In genomic region chr1:232859216-232859615, GRCh38 we compare ENCODE assay signal across 24 cellular contexts. TPM values are rescaled to one million over a fixed set of nuclear protein-coding genes. Genes with fewer than 3 reads are reported as not detected.
DNase-seq lines count a peak whose midpoint lies in the region; ATAC-seq and TF ChIP-seq lines count a peak whose summit lies in the region.
"Had no signal": no experiment of that assay in that cellular context is flagged by ENCODE, and none has a peak within 500 bp of the region (broad histone marks: within the 10 kb centered on the region; RNA-seq: fewer than 3 reads in every experiment).

No MANE protein-coding gene starts in this region.

- H3K4me2 ChIP-seq in SK-N-SH, result no peak overlapping the region
- H3K4me2 ChIP-seq: BLaER1 had no signal

- peaks cover 4% of the 10 kb centered on the region for H3K36me3 Mint-ChIP-seq in T-helper 17 cell (ENCODE audit: low read depth)
- H3K36me3 Mint-ChIP-seq: CD14-positive monocyte; CD4-positive, alpha-beta memory T cell; CD4-positive, CD25-positive, alpha-beta regulatory T cell; CD8-positive, alpha-beta memory T cell had no signal

- no peak overlapping the region for H3K27ac ChIP-seq in SK-N-SH (ENCODE audit: low read depth in 2 of 2, low read length in 1 of 2)
- H3K27ac ChIP-seq: BLaER1 had no signal

- DNase-seq in SK-N-SH (peak; percentile 34), T-helper 17 cell (no peak)
- DNase-seq in activated CD4-positive, alpha-beta T cell treated with anti-CD3 and anti-CD28 coated beads for 48 hours, result no peak
- DNase-seq: 8988T; ACHN; BE2C; C1 segment of cervical spinal cord; CD4-positive, alpha-beta memory T cell; CD4-positive, CD25-positive, alpha-beta regulatory T cell; CD8-positive, alpha-beta memory T cell; COR-L47; DMS 273 treated with DMSO at 0.1 percent for 48 hours; DMS153; DMS53; DMS79; DND-41; EL; GDM1 had no signal

- H2AFZ ChIP-seq in SK-N-SH (ENCODE audit: low read depth), result no peak overlapping the region

- no peaks in the 10 kb centered on the region for H4K20me1 ChIP-seq in SK-N-SH (ENCODE audit: insufficient read depth)
- H4K20me1 ChIP-seq: BLaER1 had no signal

- H3K27me3 ChIP-seq in SK-N-SH (ENCODE audit: insufficient read depth), result no peaks in the 10 kb centered on the region
- H3K27me3 ChIP-seq: BE2C, BLaER1 had no signal

- H3K27ac Mint-ChIP-seq in T-helper 17 cell, result no peak overlapping the region

- ATAC-seq in T-helper 17 cell (no peak), GM18519 (IDR thresholded peaks at IDR 0.05; ENCODE audit: low FRiP score, unreplicated experiment) (no peak), HG02973 (IDR thresholded peaks at IDR 0.05; ENCODE audit: unreplicated experiment) (no peak)
- ATAC-seq: GM12878 had no signal

- no peaks in the 10 kb centered on the region for H3K9me3 ChIP-seq in SK-N-SH
- H3K9me3 ChIP-seq in T-helper 17 cell (ENCODE audit: control insufficient read depth, low read length, poor library complexity, severe bottlenecking), result no peaks in the 10 kb centered on the region
- H3K9me3 ChIP-seq: BE2C, BLaER1 had no signal

- WGBS in SK-N-SH (ENCODE audit: low lambda C conversion rate), result 17% methylated on average over 2 of the region's 2 CpGs

- TF ChIP-seq RAD21 in SK-N-SH (IDR thresholded peaks at IDR 0.05; ENCODE audit: low read length), result no peak

- no peak overlapping the region for H3K9ac ChIP-seq in SK-N-SH
- H3K9ac ChIP-seq: BLaER1 had no signal

- peak in 1 of 2 experiments; percentile 39; a peak in 1 of 4 replicates for TF ChIP-seq EP300 in SK-N-SH (IDR thresholded peaks at IDR 0.05; ENCODE audit: borderline replicate concordance in 1 of 2, low read depth in 1 of 2, low read length in 1 of 2)

- peaks cover 0 to 10% of the 10 kb centered on the region in 2 experiments; a peak in 1 of 4 replicates for H3K4me1 ChIP-seq in SK-N-SH (ENCODE audit: control insufficient read depth in 1 of 2, insufficient read depth in 2 of 2, low read depth in 1 of 2, low read length in 1 of 2)
- H3K4me1 ChIP-seq: BLaER1 had no signal

- H3F3A ChIP-seq in SK-N-SH (replicated peaks; ENCODE audit: insufficient read depth), result peaks cover 3% of the 10 kb centered on the region

- TF ChIP-seq CTCF in SK-N-SH (IDR thresholded peaks at IDR 0.05), result no peak

- no peaks in the 10 kb centered on the region for H3K79me2 ChIP-seq in SK-N-SH (ENCODE audit: insufficient read depth)

- peaks cover 27% of the 10 kb centered on the region for H3K27me3 Mint-ChIP-seq in T-helper 17 cell

- peak overlapping the region; percentile 22 for H3K4me3 Mint-ChIP-seq in T-helper 17 cell
- H3K4me3 Mint-ChIP-seq: CD14-positive monocyte; CD4-positive, alpha-beta memory T cell; CD4-positive, CD25-positive, alpha-beta regulatory T cell; CD8-positive, alpha-beta memory T cell had no signal

- H3K4me1 Mint-ChIP-seq in T-helper 17 cell, result peaks cover 4% of the 10 kb centered on the region
- H3K4me1 Mint-ChIP-seq: CD14-positive monocyte; CD4-positive, alpha-beta memory T cell; CD4-positive, CD25-positive, alpha-beta regulatory T cell; CD8-positive, alpha-beta memory T cell had no signal

- no peaks in the 10 kb centered on the region for H3K9me2 ChIP-seq in SK-N-SH

- POLR2A ChIA-PET in SK-N-SH (lab: Yijun Ruan, JAX), result no interaction called here

- CTCF ChIA-PET in SK-N-SH (lab: Yijun Ruan, JAX), result no interaction called here

- no peaks in the 10 kb centered on the region for H3K36me3 ChIP-seq in SK-N-SH (replicated peaks in 1 of 2; ENCODE audit: control insufficient read depth in 1 of 2, insufficient read depth in 2 of 2, low read length in 1 of 2)
- H3K36me3 ChIP-seq: BE2C, BLaER1 had no signal

- H3K4me3 ChIP-seq in SK-N-SH (ENCODE audit: low read depth in 2 of 2, low read length in 1 of 2), result no peak overlapping the region
- H3K4me3 ChIP-seq: BLaER1, GM12878 had no signal

TF ChIP-seq in SK-N-SH, 30 proteins besides CTCF, POLR2A, EP300 and RAD21:
- TF ChIP-seq GATA2 (CRISPR knock-in tag; IDR thresholded peaks at IDR 0.05) (peak; percentile 76), ZBTB33 (IDR thresholded peaks at IDR 0.05; ENCODE audit: borderline replicate concordance, low read depth) (no peak), RCOR1 (IDR thresholded peaks at IDR 0.05; ENCODE audit: low read length) (peak; percentile 66; the same call in 1 of the 2 replicates)

RNA-seq across cellular contexts. Expression of gene MAP10, which starts 54.0 kb away (rescaled TPM):
- 0.43 and 0.45 TPM in 2 replicates for polyA plus RNA-seq in SK-N-SH (2012; rRNA removed)
- 0.52 and 0.55 TPM in 2 replicates for polyA plus RNA-seq in SK-N-SH (2012; cell fraction: cytosol; rRNA removed)
- polyA plus RNA-seq in SK-N-SH (2012; cell fraction: nucleus; rRNA removed), result 0.29 and 0.52 TPM in 2 replicates
- total RNA-seq in T-helper 17 cell, result 1 to 10 TPM; 1.3 to 1.8 TPM
- total RNA-seq: G401 had no signal
